In genomic region chr6:26408828-26409730, GRCh38 we compare ENCODE assay signal across 24 cellular contexts. TPM values are rescaled to one million over a fixed set of nuclear protein-coding genes. Genes with fewer than 3 reads are reported as not detected.
"Had no signal": no experiment of that assay in that cellular context is flagged by ENCODE, and none has a peak within 500 bp of the region (broad histone marks: within the 10 kb centered on the region; RNA-seq: fewer than 3 reads in every experiment).

No MANE protein-coding gene starts in this region.

- H3K79me2 ChIP-seq: parathyroid adenoma had no signal

- H3K36me3 ChIP-seq: cardiac muscle cell had no signal

- H3K27me3 Mint-ChIP-seq: activated CD4-positive, alpha-beta memory T cell treated with anti-CD3 and anti-CD28 coated beads, Interleukin-2, amount 10 ng/mL, durations not matched to agents 7 days and 5 days; activated CD4-positive, alpha-beta T cell treated with anti-CD3 and anti-CD28 coated beads for 36 hours; activated naive CD4-positive, alpha-beta T cell treated with anti-CD3 and anti-CD28 coated beads, Interleukin-2, amount 50 U/mL, for 24 hours; naive B cell had no signal

- H3K4me1 ChIP-seq: left ventricle myocardium inferior had no signal

- DNase-seq: activated CD4-positive, alpha-beta memory T cell treated with anti-CD3 and anti-CD28 coated beads, Interleukin-2, amount 10 ng/mL, durations not matched to agents 7 days and 5 days; activated CD4-positive, alpha-beta T cell treated with anti-CD3 and anti-CD28 coated beads for 36 hours; activated effector memory CD4-positive, alpha-beta T cell treated with Interleukin-2 at 50 U/mL for 16 hours; activated T-cell treated with anti-CD3 and anti-CD28 coated beads, Interleukin-2, amount 50 U/mL, for 4 hours; amygdala; dermis blood vessel endothelial cell; glutamatergic neuron; hippocampal formation; left ventricle myocardium inferior; mammary epithelial cell; mucosa of descending colon; naive B cell; sigmoid colon; stimulated activated CD4-positive, alpha-beta T cell treated with anti-CD3 and anti-CD28 coated beads, Interleukin-4, amount 100 ng/mL, for 24 hours; SW 1271; upper lobe of right lung had no signal

- H2AFZ ChIP-seq: parathyroid adenoma had no signal

- H3K4me3 Mint-ChIP-seq: activated CD4-positive, alpha-beta memory T cell treated with anti-CD3 and anti-CD28 coated beads, Interleukin-2, amount 10 ng/mL, durations not matched to agents 7 days and 5 days; activated CD4-positive, alpha-beta T cell treated with anti-CD3 and anti-CD28 coated beads for 36 hours; activated naive CD4-positive, alpha-beta T cell treated with anti-CD3 and anti-CD28 coated beads, Interleukin-2, amount 50 U/mL, for 24 hours; activated T-cell treated with anti-CD3 and anti-CD28 coated beads, Interleukin-2, amount 50 U/mL, for 4 hours; naive B cell; stimulated activated effector memory CD8-positive, alpha-beta T cell treated with anti-CD3 and anti-CD28 coated beads, Interleukin-12 subunit alpha, Interleukin-12 subunit beta, amount 100 ng/mL, for 72 hours had no signal

- H3K9ac ChIP-seq: parathyroid adenoma had no signal

- H3K9me3 Mint-ChIP-seq: activated CD4-positive, alpha-beta memory T cell treated with anti-CD3 and anti-CD28 coated beads, Interleukin-2, amount 10 ng/mL, durations not matched to agents 7 days and 5 days; activated naive CD4-positive, alpha-beta T cell treated with anti-CD3 and anti-CD28 coated beads, Interleukin-2, amount 50 U/mL, for 24 hours; activated T-cell treated with anti-CD3 and anti-CD28 coated beads, Interleukin-2, amount 50 U/mL, for 4 hours; naive B cell; stimulated activated effector memory CD8-positive, alpha-beta T cell treated with anti-CD3 and anti-CD28 coated beads, Interleukin-12 subunit alpha, Interleukin-12 subunit beta, amount 100 ng/mL, for 72 hours had no signal

- FAIRE-seq: TTC549 had no signal

- H3K27ac ChIP-seq: cardiac muscle cell, epithelial cell of prostate, left ventricle myocardium inferior, neutrophil, parathyroid adenoma, sigmoid colon, thoracic aorta, upper lobe of right lung had no signal

- H3K27me3 ChIP-seq: cardiac muscle cell, neutrophil, sigmoid colon, upper lobe of right lung had no signal

- H3K9me3 ChIP-seq: left ventricle myocardium inferior, mucosa of descending colon, neutrophil, sigmoid colon, thoracic aorta, upper lobe of right lung had no signal

- H3K27ac Mint-ChIP-seq: activated CD4-positive, alpha-beta memory T cell treated with anti-CD3 and anti-CD28 coated beads, Interleukin-2, amount 10 ng/mL, durations not matched to agents 7 days and 5 days; activated CD4-positive, alpha-beta T cell treated with anti-CD3 and anti-CD28 coated beads for 36 hours had no signal

- ATAC-seq: activated CD4-positive, alpha-beta T cell treated with anti-CD3 and anti-CD28 coated beads for 36 hours; activated T-cell treated with anti-CD3 and anti-CD28 coated beads, Interleukin-2, amount 50 U/mL, for 4 hours; mucosa of descending colon; stimulated activated effector memory CD8-positive, alpha-beta T cell treated with anti-CD3 and anti-CD28 coated beads, Interleukin-12 subunit alpha, Interleukin-12 subunit beta, amount 100 ng/mL, for 72 hours; upper lobe of right lung had no signal

- H3K4me3 ChIP-seq: cardiac muscle cell, left ventricle myocardium inferior, mucosa of descending colon, sigmoid colon, thoracic aorta, upper lobe of right lung had no signal

RNA-seq across cellular contexts. Expression of gene BTN3A3, which starts 31.2 kb away (rescaled TPM):
- polyA plus RNA-seq: cardiac muscle cell had no signal
